1 cellular context compared by ENCODE assay signal in genomic region chr2:240864475-240864874, GRCh38.
TF ChIP-seq lines count a peak whose summit lies in the region.

No MANE protein-coding gene starts in this region.

TF ChIP-seq in HepG2, 621 proteins besides CTCF, POLR2A, EP300 and RAD21 (continued from another document and continues in another):
- no peak for TF ChIP-seq TFDP1 (CRISPR knock-in tag; IDR thresholded peaks at IDR 0.05; ENCODE audit: borderline replicate concordance)
- 0 out of 2 replicates have a peak, but pooled peaks have one; percentile 36 for TF ChIP-seq ARID3A (IDR thresholded peaks at IDR 0.05; ENCODE audit: low read depth, low read length)
- TF ChIP-seq PAWR (CRISPR knock-in tag; IDR thresholded peaks at IDR 0.05; ENCODE audit: borderline replicate concordance), result no peak
- TF ChIP-seq PITX1 (CRISPR knock-in tag; IDR thresholded peaks at IDR 0.05), result peak; percentile 73; the same call in 1 of the 2 replicates
- peak; percentile 46; the same call in 1 of the 2 replicates for TF ChIP-seq ZNF746 (CRISPR knock-in tag; IDR thresholded peaks at IDR 0.05)
- TF ChIP-seq MBNL3 (CRISPR knock-in tag; conservative IDR thresholded peaks at IDR 0.05), result no peak
- peak; percentile 68 for TF ChIP-seq FOXP4 (CRISPR knock-in tag; IDR thresholded peaks at IDR 0.05)
- TF ChIP-seq IRF2 (CRISPR knock-in tag; IDR thresholded peaks at IDR 0.05), result peak; percentile 49; the same call in 1 of the 2 replicates
- peak; percentile 83 for TF ChIP-seq SAP130 (CRISPR knock-in tag; IDR thresholded peaks at IDR 0.05; ENCODE audit: low read depth)
- TF ChIP-seq ZNF256 (CRISPR knock-in tag; conservative IDR thresholded peaks at IDR 0.05), result no peak
- TF ChIP-seq TFDP2 (CRISPR knock-in tag; IDR thresholded peaks at IDR 0.05), result peak; percentile 39; the same call in 1 of the 2 replicates
- TF ChIP-seq TEAD3 (CRISPR knock-in tag; optimal IDR thresholded peaks at IDR 0.05; ENCODE audit: borderline replicate concordance), result peak; percentile 56
- peak; percentile 26; the same call in 1 of the 2 replicates for TF ChIP-seq YEATS4 (CRISPR knock-in tag; IDR thresholded peaks at IDR 0.05; ENCODE audit: borderline replicate concordance)
- TF ChIP-seq ZNF431 (CRISPR knock-in tag; IDR thresholded peaks at IDR 0.05; ENCODE audit: borderline replicate concordance, low read depth), result no peak; the same call in 1 of the 2 replicates
- TF ChIP-seq UBTF (CRISPR knock-in tag; IDR thresholded peaks at IDR 0.05), result no peak
- TF ChIP-seq SRSF4 (IDR thresholded peaks at IDR 0.05; ENCODE audit: low read depth, low read length, poor library complexity, severe bottlenecking), result no peak
- no peak for TF ChIP-seq RBM22 (optimal IDR thresholded peaks at IDR 0.05; ENCODE audit: low read length)
- peak; percentile 67 for TF ChIP-seq SKI (IDR thresholded peaks at IDR 0.05; ENCODE audit: partially characterized antibody)
- peak; percentile 28; the same call in 1 of the 2 replicates for TF ChIP-seq NR2F6 (IDR thresholded peaks at IDR 0.05)
- peak; percentile 58; the same call in 1 of the 2 replicates for TF ChIP-seq NR2F6 (CRISPR knock-in tag; IDR thresholded peaks at IDR 0.05)
- no peak for TF ChIP-seq MED8 (CRISPR knock-in tag; IDR thresholded peaks at IDR 0.05; ENCODE audit: insufficient replicate concordance)
- no peak for TF ChIP-seq FOSL1 (CRISPR knock-in tag; IDR thresholded peaks at IDR 0.05; ENCODE audit: borderline replicate concordance)
- TF ChIP-seq NR2F1 (CRISPR knock-in tag; IDR thresholded peaks at IDR 0.05), result no peak
- TF ChIP-seq ERF (CRISPR knock-in tag; IDR thresholded peaks at IDR 0.05), result peak; percentile 52
- TF ChIP-seq ZNF276 (CRISPR knock-in tag; IDR thresholded peaks at IDR 0.05; ENCODE audit: low read depth), result no peak
- 0 out of 2 replicates have a peak, but pooled peaks have one; percentile 73 for TF ChIP-seq KDM6A (CRISPR knock-in tag; IDR thresholded peaks at IDR 0.05; ENCODE audit: low read depth)
- TF ChIP-seq MAX (IDR thresholded peaks at IDR 0.05), result 0 out of 2 replicates have a peak, but pooled peaks have one; percentile 15
- TF ChIP-seq MED1 (CRISPR knock-in tag; IDR thresholded peaks at IDR 0.05), result peak; percentile 88
- TF ChIP-seq FOXK1 (CRISPR knock-in tag; IDR thresholded peaks at IDR 0.05; ENCODE audit: borderline replicate concordance, low read depth), result peak; percentile 47; the same call in 1 of the 2 replicates
- TF ChIP-seq RAD51 (IDR thresholded peaks at IDR 0.05; ENCODE audit: borderline replicate concordance), result 0 out of 2 replicates have a peak, but pooled peaks have one; percentile 10
- TF ChIP-seq ZNF691 (CRISPR knock-in tag; IDR thresholded peaks at IDR 0.05; ENCODE audit: borderline replicate concordance, low read depth), result 0 out of 2 replicates have a peak, but pooled peaks have one; percentile 32
- TF ChIP-seq CHD4 (IDR thresholded peaks at IDR 0.05; ENCODE audit: borderline replicate concordance, low read length), result 0 out of 2 replicates have a peak, but pooled peaks have one; percentile 38
- peak in 1 of 2 experiments; percentile 32; a peak in 1 of 4 replicates for TF ChIP-seq HMGXB4 (CRISPR knock-in tag; IDR thresholded peaks at IDR 0.05; ENCODE audit: borderline replicate concordance in 1 of 2, low read depth in 1 of 2)
- peak; percentile 20; the same call in 1 of the 2 replicates for TF ChIP-seq ZNF292 (CRISPR knock-in tag; IDR thresholded peaks at IDR 0.05; ENCODE audit: borderline replicate concordance, low read depth)
- TF ChIP-seq ZNF225 (CRISPR knock-in tag; IDR thresholded peaks at IDR 0.05), result no peak
- no peak for TF ChIP-seq CEBPB (IDR thresholded peaks at IDR 0.05; ENCODE audit: borderline replicate concordance, low read depth, low read length)
- TF ChIP-seq HDAC6 (IDR thresholded peaks at IDR 0.05; ENCODE audit: low read depth, low read length), result no peak
- no peak for TF ChIP-seq ZFAT (CRISPR knock-in tag; conservative IDR thresholded peaks at IDR 0.05)
- no peak for TF ChIP-seq ZNF275 (CRISPR knock-in tag; IDR thresholded peaks at IDR 0.05; ENCODE audit: borderline replicate concordance)
- TF ChIP-seq ISX (CRISPR knock-in tag; conservative IDR thresholded peaks at IDR 0.05), result no peak
- no peak for TF ChIP-seq SNAPC2 (CRISPR knock-in tag; IDR thresholded peaks at IDR 0.05)
- 0 out of 2 replicates have a peak, but pooled peaks have one; percentile 48 for TF ChIP-seq NR2C2 (CRISPR knock-in tag; IDR thresholded peaks at IDR 0.05; ENCODE audit: borderline replicate concordance)
- TF ChIP-seq IKZF5 (CRISPR knock-in tag; IDR thresholded peaks at IDR 0.05), result peak; percentile 58; the same call in 1 of the 2 replicates
- no peak for TF ChIP-seq RFX5 (IDR thresholded peaks at IDR 0.05; ENCODE audit: low read depth, low read length)
- no peak for TF ChIP-seq ZNF446 (CRISPR knock-in tag; IDR thresholded peaks at IDR 0.05)
- peak; percentile 51; the same call in 1 of the 2 replicates for TF ChIP-seq HMG20A (CRISPR knock-in tag; IDR thresholded peaks at IDR 0.05; ENCODE audit: borderline replicate concordance)
- TF ChIP-seq ZKSCAN8 (CRISPR knock-in tag; IDR thresholded peaks at IDR 0.05; ENCODE audit: borderline replicate concordance), result peak; percentile 64; the same call in 1 of the 2 replicates
- TF ChIP-seq REXO4 (CRISPR knock-in tag; IDR thresholded peaks at IDR 0.05; ENCODE audit: borderline replicate concordance), result no peak
- TF ChIP-seq NCOA2 (CRISPR knock-in tag; IDR thresholded peaks at IDR 0.05), result peak; percentile 41; the same call in 1 of the 2 replicates
- TF ChIP-seq HNF4G (IDR thresholded peaks at IDR 0.05; ENCODE audit: borderline replicate concordance, low read depth, low read length), result peak; percentile 49; the same call in 1 of the 2 replicates
- TF ChIP-seq HNF4G (CRISPR knock-in tag; IDR thresholded peaks at IDR 0.05; ENCODE audit: borderline replicate concordance, low read depth), result peak; percentile 60; the same call in 1 of the 2 replicates
- no peak for TF ChIP-seq ZC3H13 (CRISPR knock-in tag; IDR thresholded peaks at IDR 0.05)
